21 cellular contexts compared by ENCODE assay signal in the genomic region with DNA sequence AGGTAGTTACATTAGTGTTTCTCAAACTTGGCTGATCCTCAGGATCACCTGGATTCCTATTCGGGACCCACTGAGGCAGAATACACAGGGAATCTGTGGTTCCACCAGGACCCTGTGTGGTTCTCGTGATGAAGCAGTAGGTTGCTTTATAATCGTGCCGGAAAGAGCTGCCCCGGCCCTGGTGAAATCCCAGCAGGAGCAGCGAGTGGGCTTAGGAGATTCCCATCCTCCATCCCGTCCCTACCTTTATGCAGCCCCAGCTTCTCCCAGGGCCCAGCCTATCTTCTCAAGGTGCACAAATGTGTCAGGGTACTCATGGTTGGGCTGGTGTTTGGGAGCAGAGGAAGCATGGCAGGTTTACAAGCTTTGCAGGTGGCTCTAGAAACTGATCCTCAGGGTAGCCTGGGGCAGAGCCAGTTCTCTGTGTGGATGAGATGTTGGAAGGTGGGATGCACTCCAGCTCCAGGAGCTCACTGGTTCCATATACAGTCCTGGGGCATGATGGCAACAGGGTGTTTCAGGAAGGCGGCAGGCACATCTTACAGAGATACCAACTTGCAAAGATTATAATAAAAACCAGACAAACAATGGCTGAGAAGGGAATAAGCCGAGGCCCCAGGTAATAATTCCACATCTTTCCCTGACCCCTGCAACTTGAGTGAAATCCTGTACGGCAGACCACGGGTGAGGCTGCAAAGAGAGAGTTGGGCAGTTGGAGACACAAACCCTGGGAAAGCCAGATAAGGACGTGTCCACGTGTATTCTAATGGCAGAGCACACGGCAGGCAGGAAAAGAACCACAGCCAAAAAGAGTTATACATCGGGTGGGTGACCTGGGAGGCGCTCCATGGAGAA. TPM values are rescaled to one million over a fixed set of nuclear protein-coding genes. Genes with fewer than 3 reads are reported as not detected.
DNase-seq lines count a peak whose midpoint lies in the region; ATAC-seq and TF ChIP-seq lines count a peak whose summit lies in the region.
"Had no signal": no experiment of that assay in that cellular context is flagged by ENCODE, and none has a peak within 500 bp of the region (broad histone marks: within the 10 kb centered on the region; RNA-seq: fewer than 3 reads in every experiment).

No MANE protein-coding gene starts in this region.

- H3K4me3 ChIP-seq in heart right ventricle (no peak overlapping the region), endodermal cell (ENCODE audit: low read length) (no peak overlapping the region), neuronal stem cell (ENCODE audit: low read length in 2 of 2) (peak overlapping the region in 1 of 2 donors; percentile 20), vagina (no peak overlapping the region)
- H3K4me3 ChIP-seq: BLaER1 treated with 17β-estradiol and CSF1 and Interleukin-3, amounts not matched to agents 10 nM and 100 nM; HAP-1 had no signal

- no peak overlapping the region for H2BK15ac ChIP-seq in neuronal stem cell (ENCODE audit: low read length)

- H3K9me3 ChIP-seq in heart right ventricle (no peaks in the 10 kb centered on the region), endodermal cell (ENCODE audit: control insufficient read depth, low read length) (no peaks in the 10 kb centered on the region), neuronal stem cell (replicated peaks in 1 of 2; ENCODE audit: control insufficient read depth in 2 of 2, insufficient read depth in 1 of 2, low read depth in 1 of 2, low read length in 2 of 2) (no peaks in the 10 kb centered on the region), vagina (no peaks in the 10 kb centered on the region)
- H3K9me3 ChIP-seq: BLaER1 treated with 17β-estradiol and CSF1 and Interleukin-3, amounts not matched to agents 10 nM and 100 nM; HAP-1 had no signal

- ATAC-seq in heart right ventricle: no peak

- H3K4me3 Mint-ChIP-seq in endodermal cell (no peak overlapping the region), endothelial cell (ENCODE audit: unreplicated experiment) (no peak overlapping the region)
- H3K4me3 Mint-ChIP-seq: CD4-positive, alpha-beta T cell; HFFc6 had no signal

- peaks cover 2% of the 10 kb centered on the region for H3K79me1 ChIP-seq in neuronal stem cell (ENCODE audit: low read depth, low read length)

- H3K27me3 Mint-ChIP-seq in endodermal cell (ENCODE audit: insufficient read depth) (peaks cover 46% of the 10 kb centered on the region), endothelial cell (ENCODE audit: unreplicated experiment) (peaks cover 3% of the 10 kb centered on the region)
- H3K27me3 Mint-ChIP-seq: CD4-positive, alpha-beta T cell had no signal

- WGBS in heart right ventricle, 2 donors: 91 to 92% methylated on average over 16 of the region's 16 CpGs
- 95 to 96% methylated on average over 13 to 16 of the region's 16 CpGs for WGBS in endodermal cell (ENCODE audit: insufficient coverage in 1 of 2, insufficient read length in 1 of 2), 2 experiments
- WGBS in neuronal stem cell (ENCODE audit: extremely low coverage in 2 of 2, insufficient read length in 2 of 2, insufficient replicate concordance in 1 of 2), 2 donors: no CpG with 5 or more reads among the region's 16 CpGs

- H3K36me3 Mint-ChIP-seq in endodermal cell (ENCODE audit: low read depth) (peaks cover 6% of the 10 kb centered on the region), endothelial cell (ENCODE audit: low read depth, unreplicated experiment) (peaks cover 23% of the 10 kb centered on the region)

- H3K9me3 Mint-ChIP-seq in endodermal cell (no peaks in the 10 kb centered on the region), endothelial cell (ENCODE audit: unreplicated experiment) (no peaks in the 10 kb centered on the region)
- H3K9me3 Mint-ChIP-seq: CD4-positive, alpha-beta T cell; HFFc6 had no signal

- no peak overlapping the region for H2BK120ac ChIP-seq in neuronal stem cell (ENCODE audit: low read depth, low read length)

- no peak overlapping the region for H2AFZ ChIP-seq in neuronal stem cell (ENCODE audit: low read length)

- H3K23ac ChIP-seq in neuronal stem cell (ENCODE audit: low read depth, low read length, poor library complexity): peak overlapping the region; percentile 77

- intact Hi-C loops in cardiac septum (cut with DNase I) (no loop called here), heart right ventricle (cut with DNase I) (no loop called here), vagina (cut with DNase I) (no loop called here)

- H3K4ac ChIP-seq in neuronal stem cell (ENCODE audit: low read length): no peak overlapping the region

- peaks cover 5% of the 10 kb centered on the region for H3K4me1 Mint-ChIP-seq in endodermal cell
- peaks cover 5% of the 10 kb centered on the region for H3K4me1 Mint-ChIP-seq in endothelial cell (ENCODE audit: unreplicated experiment)

- H3K27me3 ChIP-seq in heart right ventricle (peaks cover 0 to 4% (median 0%) of the 10 kb centered on the region in 7 donors), endodermal cell (ENCODE audit: control insufficient read depth, insufficient read depth, low read length, poor library complexity, severe bottlenecking) (peaks cover 8% of the 10 kb centered on the region), neuronal stem cell (ENCODE audit: control insufficient read depth in 3 of 3, insufficient read depth in 3 of 3, low read depth in 1 of 3, low read length in 3 of 3) (no peaks in the 10 kb centered on the region), vagina (no peaks in the 10 kb centered on the region)
- H3K27me3 ChIP-seq: BLaER1 treated with 17β-estradiol and CSF1 and Interleukin-3, amounts not matched to agents 10 nM and 100 nM had no signal

- peak overlapping the region; percentile 9 for H4K8ac ChIP-seq in neuronal stem cell (ENCODE audit: low read depth, low read length)

- no peak overlapping the region for H2BK12ac ChIP-seq in neuronal stem cell (ENCODE audit: low read length)

- H3K36me3 ChIP-seq in heart right ventricle (no peaks in the 10 kb centered on the region), endodermal cell (ENCODE audit: control insufficient read depth, insufficient read depth, low read length) (no peaks in the 10 kb centered on the region), neuronal stem cell (replicated peaks in 1 of 2; ENCODE audit: control insufficient read depth in 2 of 2, insufficient read depth in 2 of 2, low read length in 2 of 2) (no peaks in the 10 kb centered on the region), vagina (no peaks in the 10 kb centered on the region)
- H3K36me3 ChIP-seq: HAP-1 had no signal

- peak; percentile 66 for DNase-seq in cardiac septum (ENCODE audit: low spot score)
- no peak for DNase-seq in heart right ventricle
- DNase-seq in endodermal cell: peak; percentile 25
- DNase-seq in neuronal stem cell (ENCODE audit: low spot score): no peak
- peak; percentile 76 to 87 for DNase-seq in vagina (ENCODE audit: extremely low spot score in 2 of 2)
- no peak for DNase-seq in endothelial cell (ENCODE audit: low spot score)
- no peak for DNase-seq in NCI-H2081 (lab: John Stamatoyannopoulos, UW)
- DNase-seq in NCI-H2171 treated with DMSO at 0.1 percent for 48 hours (lab: John Stamatoyannopoulos, UW): no peak
- DNase-seq: CD4-positive, alpha-beta T cell; GOT3; HFFc6; MM.1S; NCI-H2029; NCI-H226; NCI-H510A; NCI-H69; Right ventricle myocardium superior; RPMI8226 had no signal

- H3K27ac Mint-ChIP-seq in endodermal cell (no peak overlapping the region), endothelial cell (ENCODE audit: unreplicated experiment) (no peak overlapping the region)
- H3K27ac Mint-ChIP-seq: CD4-positive, alpha-beta T cell; HFFc6 had no signal

- no peaks in the 10 kb centered on the region for H3K4me1 ChIP-seq in heart right ventricle
- H3K4me1 ChIP-seq in endodermal cell (ENCODE audit: control insufficient read depth, insufficient read depth, low read length): peaks cover 5% of the 10 kb centered on the region
- H3K4me1 ChIP-seq in neuronal stem cell (ENCODE audit: control insufficient read depth in 2 of 2, insufficient read depth in 1 of 2, low read depth in 1 of 2, low read length in 2 of 2): no peaks in the 10 kb centered on the region
- no peaks in the 10 kb centered on the region for H3K4me1 ChIP-seq in vagina
- H3K4me1 ChIP-seq: BLaER1 treated with 17β-estradiol and CSF1 and Interleukin-3, amounts not matched to agents 10 nM and 100 nM; HAP-1 had no signal

- H3K9ac ChIP-seq in endodermal cell (ENCODE audit: extremely low read depth, low read length, poor library complexity, severe bottlenecking): no peak overlapping the region
- H3K9ac ChIP-seq in neuronal stem cell (ENCODE audit: low read depth, low read length, poor library complexity): no peak overlapping the region
- H3K9ac ChIP-seq: BLaER1 treated with 17β-estradiol and CSF1 and Interleukin-3, amounts not matched to agents 10 nM and 100 nM; KMS-11 had no signal

- no peak overlapping the region for H3K18ac ChIP-seq in neuronal stem cell (ENCODE audit: low read length)

- no peak overlapping the region for H2BK5ac ChIP-seq in neuronal stem cell (ENCODE audit: low read length)

- TF ChIP-seq CTCF in heart right ventricle (IDR thresholded peaks at IDR 0.05) (no peak), endodermal cell (conservative IDR thresholded peaks at IDR 0.05) (no peak), vagina (IDR thresholded peaks at IDR 0.05) (no peak), endothelial cell (IDR thresholded peaks at IDR 0.05; ENCODE audit: unreplicated experiment) (no peak)

- H2AK5ac ChIP-seq in neuronal stem cell (ENCODE audit: low read depth, low read length): no peak overlapping the region

- no peak for TF ChIP-seq POLR2A in vagina (IDR thresholded peaks at IDR 0.05)

- no peak overlapping the region for H3K27ac ChIP-seq in heart right ventricle
- no peak overlapping the region for H3K27ac ChIP-seq in endodermal cell (ENCODE audit: low read depth, low read length)
- H3K27ac ChIP-seq in neuronal stem cell (replicated peaks; ENCODE audit: low read length): no peak overlapping the region
- no peak overlapping the region for H3K27ac ChIP-seq in vagina
- H3K27ac ChIP-seq: BLaER1 treated with 17β-estradiol and CSF1 and Interleukin-3, amounts not matched to agents 10 nM and 100 nM; KMS-11 had no signal

- H4K91ac ChIP-seq in neuronal stem cell (ENCODE audit: low read depth, low read length, poor library complexity): no peak overlapping the region

- H3K14ac ChIP-seq in neuronal stem cell (ENCODE audit: low read length): peak overlapping the region; percentile 31

- H3K4me2 ChIP-seq in neuronal stem cell (ENCODE audit: insufficient read depth, low read length, poor library complexity, severe bottlenecking): no peak overlapping the region
- H3K4me2 ChIP-seq: BLaER1 treated with 17β-estradiol and CSF1 and Interleukin-3, amounts not matched to agents 10 nM and 100 nM; KMS-11 had no signal

RNA-seq across cellular contexts. Expression of gene SLC22A1, which starts 5.9 kb away (rescaled TPM):
- total RNA-seq in cardiac septum (not detected), heart right ventricle (1 to 10 TPM in 1 of 10 donors, under 1 TPM in 7, not detected in 2; 0.16 to 1.4 (median 0.51) TPM), endodermal cell (1 to 10 TPM in 1 of 2 donors, not detected in 1; 1.0 TPM), vagina (1.2 TPM), endothelial cell (ENCODE audit: unreplicated experiment) (2.7 TPM)
- under 1 TPM in 1 of 2 donors, not detected in 1; 0.10 TPM for polyA plus RNA-seq in heart right ventricle
- not detected for polyA plus RNA-seq in endodermal cell (2013, experiment 1 of 2)
- 0.17 TPM for polyA plus RNA-seq in endodermal cell (2013, experiment 2 of 2)
- 0.28 TPM for polyA plus RNA-seq in neuronal stem cell (2013, experiment 1 of 2)
- polyA plus RNA-seq in neuronal stem cell (2013, experiment 2 of 2): 0.21 TPM

Comparison
In these comparisons a context has a peak if more than half of its experiments do, and no peak if none do; other contexts are left out.
1. DNase-seq: peak in cardiac septum (single experiment), endodermal cell (single experiment) and vagina (2 of 2); none in heart right ventricle (0 of 2), neuronal stem cell (single experiment), endothelial cell (single experiment), NCI-H2081 (0 of 2) and NCI-H2171 treated with DMSO at 0.1 percent for 48 hours (single experiment).